Comparison of ENCODE assay signal across 18 cellular contexts in the genomic region with DNA sequence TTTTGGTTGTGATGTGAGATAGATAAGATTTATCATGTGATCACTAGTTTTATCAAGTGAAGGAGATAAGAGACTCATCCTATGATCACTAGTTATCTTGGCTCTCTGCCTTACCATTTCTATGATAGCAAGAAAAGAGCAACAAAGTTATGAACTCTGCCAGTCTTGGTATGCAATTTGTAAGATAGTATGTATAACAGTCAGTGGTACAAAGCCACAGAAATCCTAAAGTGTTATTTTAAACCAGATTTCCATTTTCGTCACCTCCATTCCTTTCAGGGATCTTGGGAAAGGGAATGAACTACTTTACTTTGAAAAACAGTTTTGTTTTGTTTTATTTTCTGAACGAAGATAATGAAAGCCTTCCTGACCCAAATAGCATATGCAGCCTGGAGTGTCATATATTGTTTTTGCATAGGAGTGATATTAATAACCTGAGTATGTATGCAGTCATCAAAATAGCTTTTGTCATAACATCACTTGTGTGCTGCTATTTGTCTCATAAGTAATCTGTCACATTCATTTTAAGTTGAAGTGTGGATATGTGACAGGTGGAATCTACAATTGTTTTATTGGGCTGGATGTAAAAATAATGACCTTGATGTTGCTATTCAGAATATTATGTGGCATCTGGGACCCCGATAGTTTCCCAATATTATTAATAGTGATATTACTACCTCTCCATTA. TPM values are rescaled to one million over a fixed set of nuclear protein-coding genes. Genes with fewer than 3 reads are reported as not detected.
DNase-seq lines count a peak whose midpoint lies in the region; ATAC-seq, FAIRE-seq and TF ChIP-seq lines count a peak whose summit lies in the region.
"Had no signal": no experiment of that assay in that cellular context is flagged by ENCODE, and none has a peak within 500 bp of the region (broad histone marks: within the 10 kb centered on the region; RNA-seq: fewer than 3 reads in every experiment).

No MANE protein-coding gene starts in this region.

- no peak for FAIRE-seq in endothelial cell of umbilical vein (lab: Jason Lieb, UNC)
- FAIRE-seq: GM12891 had no signal

- H3K9ac ChIP-seq in endothelial cell of umbilical vein (replicated peaks; ENCODE audit: extremely low read depth, insufficient read depth, low read length): no peak overlapping the region
- H3K9ac ChIP-seq: KMS-11 had no signal

- H3K36me3 ChIP-seq in breast epithelium (no peaks in the 10 kb centered on the region), endothelial cell of umbilical vein (ENCODE audit: control insufficient read depth in 2 of 2, extremely low read depth in 1 of 2, insufficient read depth in 2 of 2, low read length in 2 of 2) (peaks cover 13 to 23% of the 10 kb centered on the region in 2 experiments), sigmoid colon (no peaks in the 10 kb centered on the region), mucosa of descending colon (ENCODE audit: low read depth) (no peaks in the 10 kb centered on the region)

- DNase-seq in MCF 10A (ENCODE audit: unreplicated experiment) (no peak), breast epithelium (ENCODE audit: low spot score in 2 of 2) (no peak), endothelial cell of umbilical vein (ENCODE audit: low read depth, low spot score) (no peak), mesothelial cell of epicardium (ENCODE audit: low spot score in 2 of 2, unreplicated experiment in 2 of 2) (no peak), iPS-NIHi7 (ENCODE audit: extremely low spot score) (no peak), sigmoid colon (no peak), mucosa of descending colon (no peak)
- DNase-seq: 8988T, C1 segment of cervical spinal cord, DND-41, GF-D8, GOT3, NCI-H1092, NCI-H774, RPMI8226 had no signal

- H4K20me1 ChIP-seq in endothelial cell of umbilical vein (replicated peaks; ENCODE audit: control insufficient read depth, extremely low read depth, insufficient read depth, low read length): peaks cover 6% of the 10 kb centered on the region

- H3K36me3 Mint-ChIP-seq in MCF 10A (ENCODE audit: insufficient read depth, unreplicated experiment) (peaks cover 40% of the 10 kb centered on the region), mesothelial cell of epicardium (peaks cover 34% of the 10 kb centered on the region)

- no peak for TF ChIP-seq CTCF in MCF 10A (IDR thresholded peaks at IDR 0.05; ENCODE audit: unreplicated experiment)
- no peak for TF ChIP-seq CTCF in breast epithelium (IDR thresholded peaks at IDR 0.05)
- TF ChIP-seq CTCF in endothelial cell of umbilical vein (IDR thresholded peaks at IDR 0.05; ENCODE audit: extremely low read depth in 1 of 2, insufficient read depth in 1 of 2, low read depth in 1 of 2, low read length in 2 of 2): no peak
- no peak for TF ChIP-seq CTCF in mesothelial cell of epicardium (IDR thresholded peaks at IDR 0.05; ENCODE audit: unreplicated experiment)
- TF ChIP-seq CTCF in sigmoid colon (IDR thresholded peaks at IDR 0.05): no peak
- TF ChIP-seq CTCF in mucosa of descending colon (IDR thresholded peaks at IDR 0.05): no peak

- H3K4me3 Mint-ChIP-seq in MCF 10A (ENCODE audit: unreplicated experiment): no peak overlapping the region
- no peak overlapping the region for H3K4me3 Mint-ChIP-seq in mesothelial cell of epicardium

- ATAC-seq in HG02588 (IDR thresholded peaks at IDR 0.05; ENCODE audit: unreplicated experiment) (no peak), mucosa of descending colon (no peak)

- H3K79me2 ChIP-seq in endothelial cell of umbilical vein (ENCODE audit: control insufficient read depth, insufficient read depth, low read length): no peaks in the 10 kb centered on the region

- H3K27me3 Mint-ChIP-seq in MCF 10A (ENCODE audit: insufficient read depth, unreplicated experiment) (no peaks in the 10 kb centered on the region), mesothelial cell of epicardium (ENCODE audit: low read depth) (no peaks in the 10 kb centered on the region)

- TF ChIP-seq POLR2A in breast epithelium (IDR thresholded peaks at IDR 0.05): no peak
- no peak for TF ChIP-seq POLR2A in endothelial cell of umbilical vein (IDR thresholded peaks at IDR 0.05; ENCODE audit: low read depth, low read length)
- no peak for TF ChIP-seq POLR2A in sigmoid colon (IDR thresholded peaks at IDR 0.05)

- H3K4me1 Mint-ChIP-seq in MCF 10A (ENCODE audit: insufficient read depth, unreplicated experiment) (peaks cover 18% of the 10 kb centered on the region), mesothelial cell of epicardium (peaks cover 34% of the 10 kb centered on the region)

- H3K4me2 ChIP-seq in endothelial cell of umbilical vein (ENCODE audit: insufficient read depth, low read length): peak overlapping the region; percentile 16
- H3K4me2 ChIP-seq: KMS-11 had no signal

- no TSS peak for BruUV-seq in MCF 10A (replicated peaks; lab: Mats Ljungman, UMichigan)
- BruUV-seq in endothelial cell of umbilical vein (replicated peaks; lab: Mats Ljungman, UMichigan): no TSS peak

- WGBS in sigmoid colon, 2 donors: 69 to 89% methylated on average over 3 of the region's 3 CpGs

- H3K27me3 ChIP-seq in breast epithelium: no peaks in the 10 kb centered on the region
- no peaks in the 10 kb centered on the region for H3K27me3 ChIP-seq in endothelial cell of umbilical vein (ENCODE audit: control insufficient read depth in 2 of 2, insufficient read depth in 2 of 2, low read length in 2 of 2)
- H3K27me3 ChIP-seq in sigmoid colon: no peaks in the 10 kb centered on the region

- no peaks in the 10 kb centered on the region for H3K9me3 ChIP-seq in breast epithelium
- no peaks in the 10 kb centered on the region for H3K9me3 ChIP-seq in endothelial cell of umbilical vein (replicated peaks; ENCODE audit: control insufficient read depth, insufficient read depth, low read length)
- no peaks in the 10 kb centered on the region for H3K9me3 ChIP-seq in sigmoid colon
- H3K9me3 ChIP-seq in mucosa of descending colon: no peaks in the 10 kb centered on the region

- no peak for TF ChIP-seq EP300 in sigmoid colon (IDR thresholded peaks at IDR 0.05)

- dilution Hi-C loops in endothelial cell of umbilical vein (cut with MboI; ENCODE audit: extremely low pct_ligation_motif_present, low sequenced_read_pairs): no loop called here

- CTCF ChIA-PET in MCF 10A (lab: Yijun Ruan, JAX): interaction anchor here (0.6 to 1.2 kb wide), 5 partner anchors 31 to 1338 kb away, joined by 3 read pairs; no protein-coding TSS in a partner anchor
- CTCF ChIA-PET in endothelial cell of umbilical vein (lab: Charles Lee): no interaction called here

- H3K9me3 Mint-ChIP-seq in MCF 10A (ENCODE audit: unreplicated experiment) (no peaks in the 10 kb centered on the region), mesothelial cell of epicardium (no peaks in the 10 kb centered on the region)

- H3K4me3 ChIP-seq in breast epithelium (no peak overlapping the region), endothelial cell of umbilical vein (replicated peaks in 1 of 3; ENCODE audit: insufficient read depth in 1 of 3, low read depth in 1 of 3, low read length in 3 of 3) (no peak overlapping the region), sigmoid colon (no peak overlapping the region), mucosa of descending colon (no peak overlapping the region)

- peak overlapping the region; percentile 94 for H3K27ac Mint-ChIP-seq in MCF 10A (ENCODE audit: low read depth, unreplicated experiment)
- peak overlapping the region; percentile 54 for H3K27ac Mint-ChIP-seq in mesothelial cell of epicardium

- H3K4me1 ChIP-seq in breast epithelium: no peaks in the 10 kb centered on the region
- H3K4me1 ChIP-seq in endothelial cell of umbilical vein (ENCODE audit: control insufficient read depth, extremely low read depth, insufficient read depth, low read length): peaks cover 30% of the 10 kb centered on the region
- peaks cover 0 to 5% (median 0%) of the 10 kb centered on the region in 4 donors for H3K4me1 ChIP-seq in sigmoid colon
- no peaks in the 10 kb centered on the region for H3K4me1 ChIP-seq in mucosa of descending colon (ENCODE audit: low read depth)

- H2AFZ ChIP-seq in endothelial cell of umbilical vein (ENCODE audit: low read depth, low read length): no peak overlapping the region

- H3K27ac ChIP-seq in breast epithelium (no peak overlapping the region), endothelial cell of umbilical vein (ENCODE audit: insufficient read depth, low read depth, low read length) (peak overlapping the region; percentile 92), sigmoid colon (no peak overlapping the region)
- H3K27ac ChIP-seq: KMS-11 had no signal

- intact Hi-C loops in MCF 10A (cut with micrococcal nuclease) (no loop called here), breast epithelium (cut with DNase I; ENCODE audit: low total_unique reads) (no loop called here), endothelial cell of umbilical vein (cut with micrococcal nuclease) (no loop called here), sigmoid colon (cut with DNase I) (no loop called here), mucosa of descending colon (cut with DNase I, micrococcal nuclease) (no loop called here)

- POLR2A ChIA-PET in MCF 10A (lab: Yijun Ruan, JAX): interaction anchor here (0.6 to 1.4 kb wide), 3 partner anchors 11 to 31 kb away, joined by 3 to 5 read pairs (median 3); no protein-coding TSS in a partner anchor
- POLR2A ChIA-PET in endothelial cell of umbilical vein (lab: Charles Lee): no interaction called here

- no peaks in the 10 kb centered on the region for H3K9me1 ChIP-seq in endothelial cell of umbilical vein (replicated peaks; ENCODE audit: control insufficient read depth, extremely low read depth, insufficient read depth, low read length)

TF ChIP-seq in endothelial cell of umbilical vein, 7 proteins besides CTCF, POLR2A, EP300 and RAD21 (continues in another document):
- TF ChIP-seq MAX (IDR thresholded peaks at IDR 0.05; ENCODE audit: insufficient read depth, insufficient read length) (no peak), JUN (IDR thresholded peaks at IDR 0.05; ENCODE audit: borderline replicate concordance, insufficient read depth, insufficient read length, low read depth) (no peak)

RNA-seq across cellular contexts. Expression of gene FLRT2, which starts 35.0 kb away (rescaled TPM):
- total RNA-seq in MCF 10A (2022) (153 and 204 TPM in 2 replicates), breast epithelium (10 to 100 TPM in 2 of 3 donors, 1 to 10 TPM in 1; 5.2 to 12.6 (median 10.5) TPM), endothelial cell of umbilical vein (125 and 202 TPM in 2 replicates), mesothelial cell of epicardium (143 to 150 TPM (median 148 TPM) in 3 replicates), sigmoid colon (10 to 100 TPM in 1 of 4 donors, 1 to 10 TPM in 3; 3.0 to 13.0 (median 7.9) TPM), mucosa of descending colon (10 to 100 TPM in 1 of 3 donors, 1 to 10 TPM in 2; 4.9 to 14.6 (median 7.1) TPM)
- polyA plus RNA-seq in endothelial cell of umbilical vein (229 and 283 TPM in 2 replicates), sigmoid colon (1 to 10 TPM in 1 of 3 donors, under 1 TPM in 2; 0.60 to 2.2 (median 0.69) TPM)
- 67.4 and 85.5 TPM in 2 replicates for polyA plus RNA-seq in endothelial cell of umbilical vein (2011; cell fraction: cytosol; rRNA removed)
- 707 and 779 TPM in 2 replicates for polyA plus RNA-seq in endothelial cell of umbilical vein (2011; cell fraction: nucleus; rRNA removed)
- polyA plus RNA-seq in endothelial cell of umbilical vein (2012): 127 and 130 TPM in 2 replicates
- polyA minus RNA-seq in endothelial cell of umbilical vein: 618 and 632 TPM in 2 replicates
- polyA minus RNA-seq in endothelial cell of umbilical vein (2011; cell fraction: cytosol; rRNA and poly(A)+ RNA removed): 0.51 TPM
- 1,280 and 1,402 TPM in 2 replicates for polyA minus RNA-seq in endothelial cell of umbilical vein (2011; cell fraction: nucleus; rRNA and poly(A)+ RNA removed)
